ENCODE assay signal across 13 cellular contexts in the genomic region with DNA sequence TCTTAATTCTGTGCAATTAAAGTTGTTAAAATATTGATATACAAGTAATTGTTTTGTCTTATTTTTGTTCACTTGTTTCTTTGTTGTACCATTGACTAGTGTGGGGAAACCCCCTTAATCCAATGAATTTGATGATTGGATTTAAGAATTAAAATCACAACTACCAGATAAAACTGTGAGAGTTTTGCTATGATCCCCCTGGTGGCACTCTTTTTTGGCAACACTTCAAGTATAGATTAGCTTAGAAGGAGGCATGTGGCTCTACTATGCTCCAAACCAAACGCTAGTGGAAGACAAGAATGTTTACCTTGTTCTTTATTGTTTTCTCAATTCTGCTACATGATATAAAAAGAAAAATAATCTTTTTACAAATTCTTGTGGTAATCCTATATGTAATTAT.
A peak's percentile ranks its signal among the peaks of the same experiment; 100 is the strongest.
DNase-seq lines count a peak whose midpoint lies in the region; ATAC-seq and TF ChIP-seq lines count a peak whose summit lies in the region.
"Had no signal": no experiment of that assay in that cellular context is flagged by ENCODE, and none has a peak within 500 bp of the region (broad histone marks: within the 10 kb centered on the region; RNA-seq: fewer than 3 reads in every experiment).

No MANE protein-coding gene starts in this region.

- no peak overlapping the region for H2BK20ac ChIP-seq in H9 (ENCODE audit: low read depth, low read length, poor library complexity, severe bottlenecking)

- H3K27ac Mint-ChIP-seq in H9 (no peak overlapping the region), neural crest cell (ENCODE audit: unreplicated experiment) (no peak overlapping the region)
- H3K27ac Mint-ChIP-seq: CD8-positive, alpha-beta memory T cell; IgD-negative memory B cell had no signal

- intact Hi-C loops in gastrocnemius medialis (cut with DNase I; ENCODE audit: low total_unique reads) = no loop called here

- H3K36me3 Mint-ChIP-seq in H9 (ENCODE audit: insufficient read depth in 1 of 3, low read depth in 3 of 3) (no peaks in the 10 kb centered on the region), neural crest cell (ENCODE audit: low read depth) (no peaks in the 10 kb centered on the region)
- H3K36me3 Mint-ChIP-seq: CD8-positive, alpha-beta memory T cell; IgD-negative memory B cell had no signal

- H3K4me1 ChIP-seq in H9 (ENCODE audit: insufficient read depth, low read length) (no peaks in the 10 kb centered on the region), gastrocnemius medialis (no peaks in the 10 kb centered on the region)
- H3K4me1 ChIP-seq: A549 had no signal

- no peak overlapping the region for H2BK5ac ChIP-seq in H9 (ENCODE audit: insufficient read length, low read length)

- no peak overlapping the region for H3K23ac ChIP-seq in H9 (ENCODE audit: insufficient read length, low read depth, low read length)

- no peaks in the 10 kb centered on the region for H3K9me3 ChIP-seq in H9 (ENCODE audit: control insufficient read depth, low read depth, low read length)
- no peaks in the 10 kb centered on the region for H3K9me3 ChIP-seq in gastrocnemius medialis
- H3K9me3 ChIP-seq: A549, Caco-2 had no signal

- H2BK12ac ChIP-seq in H9 (ENCODE audit: insufficient read length, low read depth, low read length) = no peak overlapping the region

- H3K27me3 ChIP-seq in H9 (ENCODE audit: insufficient read depth, low read length) (no peaks in the 10 kb centered on the region), gastrocnemius medialis (no peaks in the 10 kb centered on the region)

- H3K9ac ChIP-seq in H9 (ENCODE audit: extremely low read depth, insufficient read length, low read length) = no peak overlapping the region

- H3K27me3 Mint-ChIP-seq in H9 (ENCODE audit: low read depth) (no peaks in the 10 kb centered on the region), neural crest cell (ENCODE audit: low read depth) (no peaks in the 10 kb centered on the region)
- H3K27me3 Mint-ChIP-seq: CD8-positive, alpha-beta memory T cell; IgD-negative memory B cell had no signal

- H3K56ac ChIP-seq in H9 (ENCODE audit: insufficient read length, low read depth, low read length) = no peak overlapping the region

- H4K8ac ChIP-seq in H9 (replicated peaks; ENCODE audit: insufficient read length, low read depth, low read length) = no peak overlapping the region

- H2AFZ ChIP-seq in H9 (ENCODE audit: low read length) = no peak overlapping the region

- H3K4ac ChIP-seq in H9 (ENCODE audit: low read depth, low read length) = no peak overlapping the region

- H3K79me1 ChIP-seq in H9 (ENCODE audit: insufficient read depth, low read depth, low read length, poor library complexity, severe bottlenecking) = no peaks in the 10 kb centered on the region

- no peaks in the 10 kb centered on the region for H3K79me2 ChIP-seq in H9 (ENCODE audit: insufficient read depth, low read length)

- no peak overlapping the region for H3K4me2 ChIP-seq in H9 (ENCODE audit: insufficient read depth, insufficient read length, low read length)
- H3K4me2 ChIP-seq: A549 had no signal

- no peaks in the 10 kb centered on the region for H3K36me3 ChIP-seq in gastrocnemius medialis

- H4K20me1 ChIP-seq in H9 (ENCODE audit: control insufficient read depth, insufficient read depth, insufficient read length) = no peaks in the 10 kb centered on the region

- WGBS in H9 (ENCODE audit: extremely low coverage, insufficient read length, low lambda C conversion rate) = no CpG with 5 or more reads among the region's 1 CpG

- H2AK5ac ChIP-seq in H9 (ENCODE audit: insufficient read length, low read length) = no peak overlapping the region

- no peak overlapping the region for H2BK15ac ChIP-seq in H9 (ENCODE audit: low read depth, low read length)

- H3K4me3 Mint-ChIP-seq in H9 (no peak overlapping the region), neural crest cell (no peak overlapping the region)
- H3K4me3 Mint-ChIP-seq: CD8-positive, alpha-beta memory T cell; IgD-negative memory B cell had no signal

- H3T11ph ChIP-seq in H9 (ENCODE audit: low read length) = no peak overlapping the region

- H3K4me1 Mint-ChIP-seq in H9 (no peaks in the 10 kb centered on the region), neural crest cell (no peaks in the 10 kb centered on the region)
- H3K4me1 Mint-ChIP-seq: CD8-positive, alpha-beta memory T cell had no signal

- no peak overlapping the region for H2BK120ac ChIP-seq in H9 (ENCODE audit: low read depth, low read length, poor library complexity, severe bottlenecking)

- no peak overlapping the region for H3K4me3 ChIP-seq in gastrocnemius medialis
- H3K4me3 ChIP-seq: A549 had no signal

- no peak for ATAC-seq in gastrocnemius medialis
- no peak for ATAC-seq in GM18517 (IDR thresholded peaks at IDR 0.05; ENCODE audit: unreplicated experiment)
- ATAC-seq: A549 had no signal

- no peak overlapping the region for H3K27ac ChIP-seq in C4-2B
- no peak overlapping the region for H3K27ac ChIP-seq in H9 (ENCODE audit: insufficient read length, low read depth, low read length)
- no peak overlapping the region for H3K27ac ChIP-seq in gastrocnemius medialis
- H3K27ac ChIP-seq: A549 had no signal

- in situ Hi-C loops in G401 (cut with HindIII; ENCODE audit: low sequenced_read_pairs) (no loop called here), gastrocnemius medialis (cut with MboI; ENCODE audit: low sequenced_read_pairs in 4 of 4) (no loop called here)

- no peak for DNase-seq in H9
- peak; percentile 76 for DNase-seq in NCI-H82 treated with DMSO at 0.1 percent for 48 hours (lab: John Stamatoyannopoulos, UW; ENCODE audit: unreplicated experiment)
- DNase-seq in neural crest cell (ENCODE audit: low read depth, low spot score) = no peak
- no peak for DNase-seq in G401 (ENCODE audit: low spot score)
- DNase-seq in gastrocnemius medialis = no peak
- DNase-seq: Caco-2; CD8-positive, alpha-beta memory T cell; DND-41; GF-D8 had no signal

- no peak overlapping the region for H3K18ac ChIP-seq in H9 (ENCODE audit: insufficient read length, low read depth, low read length)

- H4K91ac ChIP-seq in H9 (ENCODE audit: insufficient read length, low read depth, low read length) = no peak overlapping the region

- H4K5ac ChIP-seq in H9 (ENCODE audit: insufficient read length, low read depth, low read length) = no peak overlapping the region

- no peaks in the 10 kb centered on the region for H3K9me3 Mint-ChIP-seq in H9
- H3K9me3 Mint-ChIP-seq in neural crest cell = no peaks in the 10 kb centered on the region

- TF ChIP-seq CTCF in C4-2B (conservative IDR thresholded peaks at IDR 0.05) = 0 out of 2 replicates have a peak, but pooled peaks have one; percentile 12
- peak; percentile 40; the same call in 2 of the 3 replicates for TF ChIP-seq CTCF in H9 (conservative IDR thresholded peaks at IDR 0.05)
- TF ChIP-seq CTCF in neural crest cell (conservative IDR thresholded peaks at IDR 0.05) = peak; percentile 22
- no peak for TF ChIP-seq CTCF in gastrocnemius medialis (IDR thresholded peaks at IDR 0.05 in 4 of 5, conservative IDR thresholded peaks at IDR 0.05 in 1 of 5)

- H3K14ac ChIP-seq in H9 (ENCODE audit: insufficient read depth, low read length) = no peak overlapping the region

- TF ChIP-seq POLR2A in gastrocnemius medialis (IDR thresholded peaks at IDR 0.05) = no peak

- no peaks in the 10 kb centered on the region for H3K23me2 ChIP-seq in H9 (ENCODE audit: insufficient read length, low read depth, low read length, poor library complexity, severe bottlenecking)

Comparison
In these comparisons a context has a peak if more than half of its experiments do, and no peak if none do; other contexts are left out.
1. CTCF ChIP-seq: peak in C4-2B (single experiment), H9 (single experiment) and neural crest cell (single experiment); none in gastrocnemius medialis (0 of 5).